In the genomic region with DNA sequence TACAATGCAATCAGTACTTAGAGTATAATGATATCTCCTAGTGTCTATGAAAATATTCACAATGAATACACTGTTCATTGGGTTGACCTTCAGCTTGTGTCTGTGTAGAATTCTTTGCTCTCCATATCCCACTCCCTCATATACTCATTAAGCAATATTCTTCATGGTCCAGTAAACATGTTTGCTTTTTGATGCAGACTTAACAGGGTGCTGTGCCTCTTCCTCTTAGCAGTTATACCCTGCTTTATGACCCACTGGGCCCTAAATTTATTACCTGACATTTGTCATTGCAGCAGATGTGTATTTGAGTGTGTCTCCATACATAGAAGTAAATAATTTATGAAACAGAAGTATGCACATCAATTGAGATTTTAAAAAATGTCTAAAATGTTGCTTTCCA, we compare ENCODE assay signal across 16 cellular contexts.
"Had no signal": no experiment of that assay in that cellular context is flagged by ENCODE, and none has a peak within 500 bp of the region (broad histone marks: within the 10 kb centered on the region; RNA-seq: fewer than 3 reads in every experiment).

No MANE protein-coding gene starts in this region.

- H3K36me3 Mint-ChIP-seq: neural progenitor cell had no signal

- H3K27me3 ChIP-seq: foreskin keratinocyte, neural progenitor cell, ovary, stomach, testis had no signal

- H3K4me3 Mint-ChIP-seq: effector memory CD8-positive, alpha-beta T cell; immature natural killer cell; neural progenitor cell had no signal

- H3K4me1 ChIP-seq: neural progenitor cell, stomach, testis had no signal

- H3K9me3 Mint-ChIP-seq: neural progenitor cell had no signal

- H3K27me3 Mint-ChIP-seq: effector memory CD8-positive, alpha-beta T cell had no signal

- H3K4me3 ChIP-seq: lung, neural progenitor cell, ovary, stomach, testis had no signal

- DNase-seq: activated CD4-positive, alpha-beta T cell treated with anti-CD3 and anti-CD28 coated beads, Interleukin-2, amount 50 U/mL, for 48 hours; activated CD4-positive, CD25-positive, alpha-beta regulatory T cell treated with anti-CD3 and anti-CD28 coated beads, Interleukin-2, amount 50 U/mL, for 72 hours; activated naive CD4-positive, alpha-beta T cell treated with anti-CD3 and anti-CD28 coated beads, Interleukin-2, amount 50 U/mL, for 16 hours; activated T-cell treated with anti-CD3 and anti-CD28 coated beads, Interleukin-2, amount 50 U/mL, for 1 hour; dermis blood vessel endothelial cell; effector memory CD8-positive, alpha-beta T cell; foreskin keratinocyte; immature natural killer cell; midbrain; ovary; stimulated activated CD4-positive, alpha-beta T cell treated with anti-CD3 and anti-CD28 coated beads, Interleukin-12 subunit alpha, Interleukin-12 subunit beta, amount 100 ng/mL, for 4 hours; stimulated activated CD4-positive, alpha-beta T cell treated with anti-CD3 and anti-CD28 coated beads, Interleukin-2, amount 100 ng/mL, for 24 hours; stomach; testis had no signal

- H3K9me3 ChIP-seq: ovary, stomach, testis had no signal

- H3K27ac ChIP-seq: foreskin keratinocyte, neural progenitor cell, ovary, stomach, testis had no signal

- H3K36me3 ChIP-seq: neural progenitor cell, ovary, stomach had no signal

- H3K27ac Mint-ChIP-seq: effector memory CD8-positive, alpha-beta T cell; immature natural killer cell; neural progenitor cell had no signal

- ATAC-seq: effector memory CD8-positive, alpha-beta T cell; foreskin keratinocyte had no signal
